Comparison of ENCODE assay signal across 1 cellular context in genomic region chr1:111620412-111620971, GRCh38.
TF ChIP-seq lines count a peak whose summit lies in the region.

No MANE protein-coding gene starts in this region.

TF ChIP-seq in GM23338, 12 proteins besides CTCF, POLR2A, EP300 and RAD21 (continued from another document):
- TF ChIP-seq REST (IDR thresholded peaks at IDR 0.05; ENCODE audit: unreplicated experiment) (no peak), POLR2AphosphoS5 (IDR thresholded peaks at IDR 0.05; ENCODE audit: low read depth) (no peak), EZH2phosphoT487 (IDR thresholded peaks at IDR 0.05; ENCODE audit: unreplicated experiment) (no peak), ZNF331 (CRISPR knock-in tag; IDR thresholded peaks at IDR 0.05; ENCODE audit: low read depth) (no peak), ZNF114 (CRISPR knock-in tag; IDR thresholded peaks at IDR 0.05) (no peak), STAT1 (IDR thresholded peaks at IDR 0.05; ENCODE audit: unreplicated experiment) (no peak), NANOG (IDR thresholded peaks at IDR 0.05; ENCODE audit: borderline replicate concordance) (no peak), EZH2 (IDR thresholded peaks at IDR 0.05; ENCODE audit: low read depth, unreplicated experiment) (no peak), CREB1 (CRISPR knock-in tag; IDR thresholded peaks at IDR 0.05; ENCODE audit: low read depth) (no peak), ZNF462 (CRISPR knock-in tag; IDR thresholded peaks at IDR 0.05) (no peak), ETS1 (IDR thresholded peaks at IDR 0.05) (no peak)
TF ChIP-seq in GM23338: peak in this region for 0.
